Comparison of ENCODE assay signal across 36 cellular contexts in the genomic region with DNA sequence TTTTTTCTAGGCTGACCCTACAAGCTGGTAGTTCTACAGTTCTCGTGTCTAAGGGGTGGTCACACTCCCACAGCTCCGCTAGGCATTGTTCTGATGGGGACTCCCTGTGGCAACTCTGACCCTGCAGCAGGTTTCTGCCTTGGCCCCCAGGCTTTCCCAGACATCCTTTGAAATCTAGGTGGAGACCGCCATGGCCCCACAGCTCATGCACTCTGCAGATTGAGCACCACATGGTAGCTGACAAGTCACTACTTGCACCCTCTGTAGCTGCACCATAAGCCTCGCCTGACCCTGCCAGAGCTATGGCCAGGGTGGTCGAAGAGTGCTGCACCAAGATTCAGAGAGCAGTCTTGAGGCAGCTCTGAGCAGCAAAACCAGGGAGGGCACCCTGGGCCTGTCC.
"Had no signal": no experiment of that assay in that cellular context is flagged by ENCODE, and none has a peak within 500 bp of the region (broad histone marks: within the 10 kb centered on the region; RNA-seq: fewer than 3 reads in every experiment).

No MANE protein-coding gene starts in this region.

- FAIRE-seq: bronchial epithelial cell, TTC549 had no signal

- H3K27me3 ChIP-seq: adrenal gland, ascending aorta, cardiac muscle cell had no signal

- H3K9me3 ChIP-seq: ascending aorta had no signal

- H3K4me3 ChIP-seq: adrenal gland, ascending aorta, cardiac muscle cell had no signal

- H3K36me3 ChIP-seq: adrenal gland, ascending aorta, cardiac muscle cell had no signal

- H3K9me3 Mint-ChIP-seq: activated B cell treated with CpG ODN at 0.5 μM for 24 hours; activated CD4-positive, alpha-beta memory T cell treated with anti-CD3 and anti-CD28 coated beads for 36 hours; activated CD4-positive, alpha-beta T cell treated with anti-CD3 and anti-CD28 coated beads, Interleukin-2, amount 10 ng/mL, durations not matched to agents 24 days and 14 days; activated CD8-positive, alpha-beta T cell treated with anti-CD3 and anti-CD28 coated beads for 36 hours; activated naive CD8-positive, alpha-beta T cell treated with anti-CD3 and anti-CD28 coated beads for 36 hours; activated T-cell treated with anti-CD3 and anti-CD28 coated beads, Interleukin-2, amount 50 U/mL, for 4 hours; activated T-cell treated with anti-CD3 and anti-CD28 coated beads, Interleukin-2, amount 50 U/mL, for 72 hours; T-helper 1 cell treated with Interleukin-12 subunit alpha and Interleukin-12 subunit beta and Interleukin-4 antibody, amounts not matched to agents 30 μg/mL and 1 μg/mL, for 36 hours; T-helper 2 cell treated with Interferon-gamma antibody and Interleukin-4, amounts not matched to agents 5 μg/mL and 100 μg/mL, for 36 hours had no signal

- H3K27ac Mint-ChIP-seq: activated B cell treated with CpG ODN at 0.5 μM for 24 hours; activated CD4-positive, alpha-beta memory T cell treated with anti-CD3 and anti-CD28 coated beads for 36 hours; activated CD4-positive, alpha-beta T cell treated with anti-CD3 and anti-CD28 coated beads, Interleukin-2, amount 10 ng/mL, durations not matched to agents 24 days and 14 days; activated CD8-positive, alpha-beta T cell treated with anti-CD3 and anti-CD28 coated beads for 36 hours; activated naive CD4-positive, alpha-beta T cell treated with anti-CD3 and anti-CD28 coated beads, Interleukin-2, amount 50 U/mL, for 72 hours; activated naive CD8-positive, alpha-beta T cell treated with anti-CD3 and anti-CD28 coated beads for 36 hours; activated T-cell treated with anti-CD3 and anti-CD28 coated beads, Interleukin-2, amount 50 U/mL, for 72 hours; activated T-helper 1 cell treated with anti-CD3 and anti-CD28 coated beads, Interleukin-12 subunit alpha, Interleukin-12 subunit beta, Interleukin-2, Interleukin-4 antibody, amounts not matched to agents 30 ng/mL and 10 ng/mL and 1 ng/mL, durations not matched to agents 14 hours and 24 hours and 36 hours; activated T-helper 17 cell treated with anti-CD3 and anti-CD28 coated beads, Interleukin-2, amount 50 U/mL, for 72 hours; brain; T-helper 1 cell treated with Interleukin-12 subunit alpha and Interleukin-12 subunit beta and Interleukin-4 antibody, amounts not matched to agents 30 μg/mL and 1 μg/mL, for 36 hours; T-helper 2 cell treated with Interferon-gamma antibody and Interleukin-4, amounts not matched to agents 5 μg/mL and 100 μg/mL, for 36 hours had no signal

- H3K4me1 ChIP-seq: adrenal gland, ascending aorta had no signal

- H3K27me3 Mint-ChIP-seq: activated B cell treated with CpG ODN at 0.5 μM for 24 hours; activated CD4-positive, alpha-beta memory T cell treated with anti-CD3 and anti-CD28 coated beads for 36 hours; activated CD4-positive, alpha-beta T cell treated with anti-CD3 and anti-CD28 coated beads, Interleukin-2, amount 10 ng/mL, durations not matched to agents 24 days and 14 days; activated CD8-positive, alpha-beta T cell treated with anti-CD3 and anti-CD28 coated beads for 36 hours; brain; central memory CD8-positive, alpha-beta T cell had no signal

- H3K4me3 Mint-ChIP-seq: activated B cell treated with CpG ODN at 0.5 μM for 24 hours; activated CD4-positive, alpha-beta memory T cell treated with anti-CD3 and anti-CD28 coated beads for 36 hours; activated CD4-positive, alpha-beta T cell treated with anti-CD3 and anti-CD28 coated beads, Interleukin-2, amount 10 ng/mL, durations not matched to agents 24 days and 14 days; activated CD8-positive, alpha-beta T cell treated with anti-CD3 and anti-CD28 coated beads for 36 hours; activated naive CD8-positive, alpha-beta T cell treated with anti-CD3 and anti-CD28 coated beads for 36 hours; activated T-cell treated with anti-CD3 and anti-CD28 coated beads, Interleukin-2, amount 50 U/mL, for 4 hours; activated T-cell treated with anti-CD3 and anti-CD28 coated beads, Interleukin-2, amount 50 U/mL, for 72 hours; activated T-helper 1 cell treated with anti-CD3 and anti-CD28 coated beads, Interleukin-12 subunit alpha, Interleukin-12 subunit beta, Interleukin-2, Interleukin-4 antibody, amounts not matched to agents 30 ng/mL and 10 ng/mL and 1 ng/mL, durations not matched to agents 14 hours and 24 hours and 36 hours; activated T-helper 17 cell treated with anti-CD3 and anti-CD28 coated beads, Interleukin-2, amount 50 U/mL, for 72 hours; brain; central memory CD8-positive, alpha-beta T cell; T-helper 1 cell treated with Interleukin-12 subunit alpha and Interleukin-12 subunit beta and Interleukin-4 antibody, amounts not matched to agents 30 μg/mL and 1 μg/mL, for 36 hours; T-helper 2 cell treated with Interferon-gamma antibody and Interleukin-4, amounts not matched to agents 5 μg/mL and 100 μg/mL, for 36 hours had no signal

- H3K36me3 Mint-ChIP-seq: activated CD4-positive, alpha-beta memory T cell treated with anti-CD3 and anti-CD28 coated beads for 36 hours; activated naive CD4-positive, alpha-beta T cell treated with anti-CD3 and anti-CD28 coated beads, Interleukin-2, amount 50 U/mL, for 72 hours; activated naive CD8-positive, alpha-beta T cell treated with anti-CD3 and anti-CD28 coated beads for 36 hours; brain had no signal

- H3K27ac ChIP-seq: adrenal gland, ascending aorta, cardiac muscle cell, VCaP had no signal

- DNase-seq: activated B cell treated with CpG ODN at 0.5 μM for 24 hours; activated CD4-positive, alpha-beta memory T cell treated with anti-CD3 and anti-CD28 coated beads for 36 hours; activated CD4-positive, alpha-beta T cell treated with anti-CD3 and anti-CD28 coated beads for 4 hours; activated CD4-positive, alpha-beta T cell treated with anti-CD3 and anti-CD28 coated beads, Interleukin-2, amount 10 ng/mL, durations not matched to agents 24 days and 14 days; activated CD4-positive, alpha-beta T cell treated with anti-CD3 and anti-CD28 coated beads, Interleukin-2, amount 50 U/mL, for 1 hour; activated CD4-positive, alpha-beta T cell treated with anti-CD3 and anti-CD28 coated beads, Interleukin-2, amount 50 U/mL, for 4 hours; activated CD4-positive, CD25-positive, alpha-beta regulatory T cell treated with anti-CD3 and anti-CD28 coated beads, Interleukin-2, amount 50 U/mL, for 72 hours; activated CD8-positive, alpha-beta memory T cell treated with anti-CD3 and anti-CD28 coated beads, Interleukin-2, amount 50 U/mL, for 4 hours; activated CD8-positive, alpha-beta T cell treated with anti-CD3 and anti-CD28 coated beads for 36 hours; activated gamma-delta T cell; activated naive CD4-positive, alpha-beta T cell treated with anti-CD3 and anti-CD28 coated beads, Interleukin-2, amount 50 U/mL, for 16 hours; activated naive CD4-positive, alpha-beta T cell treated with Interleukin-2 at 50 U/mL for 16 hours; activated naive CD8-positive, alpha-beta T cell treated with anti-CD3 and anti-CD28 coated beads for 36 hours; activated T-cell treated with anti-CD3 and anti-CD28 coated beads for 4 hours; activated T-cell treated with anti-CD3 and anti-CD28 coated beads, Interleukin-2, amount 50 U/mL, for 1 hour; activated T-cell treated with anti-CD3 and anti-CD28 coated beads, Interleukin-2, amount 50 U/mL, for 4 hours; activated T-cell treated with anti-CD3 and anti-CD28 coated beads, Interleukin-2, amount 50 U/mL, for 72 hours; adrenal gland; amniotic stem cell; cerebellar nuclear complex; SW 1271; T-helper 1 cell; T-helper 2 cell; T-helper 9 cell had no signal

- H3K4me1 Mint-ChIP-seq: activated B cell treated with CpG ODN at 0.5 μM for 24 hours; activated CD4-positive, alpha-beta T cell treated with anti-CD3 and anti-CD28 coated beads, Interleukin-2, amount 10 ng/mL, durations not matched to agents 24 days and 14 days; activated naive CD8-positive, alpha-beta T cell treated with anti-CD3 and anti-CD28 coated beads for 36 hours; activated T-helper 17 cell treated with anti-CD3 and anti-CD28 coated beads, Interleukin-2, amount 50 U/mL, for 72 hours; brain; central memory CD8-positive, alpha-beta T cell had no signal
